ENCODE assay signal across 16 cellular contexts in the genomic region with DNA sequence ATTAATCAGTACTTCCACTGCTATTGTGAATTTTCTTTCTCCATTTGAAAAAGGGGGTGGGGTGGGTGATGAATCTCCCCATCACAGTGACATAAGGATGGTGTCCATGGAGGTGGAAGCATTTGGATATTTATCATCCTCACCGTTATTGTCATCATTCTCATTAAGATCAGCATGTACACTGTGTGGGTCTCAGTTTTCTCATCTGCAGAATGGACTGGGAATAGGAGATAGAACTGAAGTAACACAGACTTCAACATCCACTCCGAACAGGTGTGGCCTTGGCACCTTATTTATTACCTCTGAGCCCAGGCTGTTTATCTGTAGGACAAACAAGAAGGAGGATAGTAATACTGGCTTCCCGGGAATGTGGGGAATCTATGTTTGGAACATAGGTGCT.
"Had no signal": no experiment of that assay in that cellular context is flagged by ENCODE, and none has a peak within 500 bp of the region (broad histone marks: within the 10 kb centered on the region; RNA-seq: fewer than 3 reads in every experiment).

No MANE protein-coding gene starts in this region.

- H3K9me3 ChIP-seq: pancreas, right lobe of liver, spleen, testis, tibial nerve, upper lobe of right lung had no signal

- H3K4me3 ChIP-seq: pancreas, right lobe of liver, spleen, testis, tibial nerve, upper lobe of right lung had no signal

- DNase-seq: cerebellar nuclear complex; dermis blood vessel endothelial cell; foreskin keratinocyte; immature natural killer cell; natural killer cell; occipital lobe; pancreas; right lobe of liver; spleen; stimulated activated CD4-positive, alpha-beta T cell treated with anti-CD3 and anti-CD28 coated beads, Interleukin-2, amount 100 ng/mL, for 24 hours; stimulated activated CD4-positive, alpha-beta T cell treated with anti-CD3 and anti-CD28 coated beads, Interleukin-4, amount 100 ng/mL, for 4 hours; stimulated activated naive B cell treated with anti-CD40 and anti-IgM and Interleukin-4, amounts not matched to agents 10 μg/mL and 1 μg/mL and 100 μg/mL, for 72 hours; stimulated activated naive CD8-positive, alpha-beta T cell treated with anti-CD3 and anti-CD28 coated beads, Interleukin-15, amount 100 ng/mL, for 72 hours; upper lobe of right lung had no signal

- ATAC-seq: foreskin keratinocyte; natural killer cell; right lobe of liver; stimulated activated naive B cell treated with anti-CD40 and anti-IgM and Interleukin-4, amounts not matched to agents 10 μg/mL and 1 μg/mL and 100 μg/mL, for 72 hours; stimulated activated naive CD8-positive, alpha-beta T cell treated with anti-CD3 and anti-CD28 coated beads, Interleukin-15, amount 100 ng/mL, for 72 hours had no signal

- H3K27ac ChIP-seq: foreskin keratinocyte, pancreas, right lobe of liver, spleen had no signal

- H3K27me3 ChIP-seq: pancreas, right lobe of liver, spleen, testis, tibial nerve, upper lobe of right lung had no signal

- H3K4me1 ChIP-seq: foreskin keratinocyte, pancreas, right lobe of liver, spleen, upper lobe of right lung had no signal

- H3K36me3 ChIP-seq: pancreas, right lobe of liver, spleen, tibial nerve, upper lobe of right lung had no signal
